ENCODE assay signal across 9 cellular contexts in the genomic region with DNA sequence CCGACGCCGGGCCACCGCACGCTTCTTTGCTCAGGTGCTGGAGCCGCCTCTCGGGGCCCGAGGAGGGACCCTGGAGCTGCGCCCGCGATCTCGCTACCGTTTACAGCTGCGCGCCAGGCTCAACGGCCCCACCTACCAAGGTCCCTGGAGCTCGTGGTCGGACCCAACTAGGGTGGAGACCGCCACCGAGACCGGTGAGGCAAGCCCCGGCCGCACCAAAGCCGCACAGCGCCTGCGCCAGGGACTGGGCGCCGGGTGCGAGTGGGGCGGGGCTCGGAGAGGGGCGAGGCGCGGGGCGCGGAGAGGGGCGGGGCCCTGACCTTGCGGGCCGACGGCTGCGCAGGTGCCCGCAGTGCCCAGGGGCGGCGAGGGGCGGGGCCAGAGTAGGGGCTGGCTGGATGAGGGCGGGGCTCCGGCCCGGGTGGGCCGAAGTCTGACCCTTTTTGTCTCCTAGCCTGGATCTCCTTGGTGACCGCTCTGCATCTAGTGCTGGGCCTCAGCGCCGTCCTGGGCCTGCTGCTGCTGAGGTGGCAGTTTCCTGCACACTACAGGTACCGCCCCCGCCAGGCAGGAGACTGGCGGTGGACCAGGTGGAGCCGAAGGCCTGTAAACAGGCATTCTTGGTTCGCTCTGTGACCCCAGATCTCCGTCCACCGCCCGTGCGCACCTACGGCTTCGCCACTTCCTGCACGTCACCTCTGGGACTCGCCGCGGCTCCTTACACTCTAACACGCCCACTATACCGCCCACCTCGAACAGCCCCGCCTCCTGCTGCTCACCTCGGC. TPM values are rescaled to one million over a fixed set of nuclear protein-coding genes. Genes with fewer than 3 reads are reported as not detected.
A peak's percentile ranks its signal among the peaks of the same experiment; 100 is the strongest.
DNase-seq lines count a peak whose midpoint lies in the region; ATAC-seq and FAIRE-seq lines count a peak whose summit lies in the region.
"Had no signal": no experiment of that assay in that cellular context is flagged by ENCODE, and none has a peak within 500 bp of the region (broad histone marks: within the 10 kb centered on the region; RNA-seq: fewer than 3 reads in every experiment).

No MANE protein-coding gene starts in this region.

- ATAC-seq in sciatic nerve = peak; percentile 87
- no peak for ATAC-seq in HG03196 (IDR thresholded peaks at IDR 0.05; ENCODE audit: unreplicated experiment)
- ATAC-seq in GM18520 (IDR thresholded peaks at IDR 0.05; ENCODE audit: unreplicated experiment) = no peak

- peak; percentile 69 for FAIRE-seq in GM18507 (lab: Jason Lieb, UNC)
- FAIRE-seq: endometrium had no signal

- peak; percentile 55 for DNase-seq in GM18507 (ENCODE audit: extremely low spot score, insufficient read length, low read depth)
- peak; percentile 94 for DNase-seq in NCI-H1092 treated with DMSO at 0.1 percent for 48 hours (lab: John Stamatoyannopoulos, UW)
- peak; percentile 37 to 71 (median 61) for DNase-seq in T-helper 1 cell
- DNase-seq in T47D (ENCODE audit: low read depth in 1 of 2, low spot score in 1 of 2) = peak; percentile 85 to 89
- DNase-seq in sciatic nerve (ENCODE audit: low spot score) = peak; percentile 81

- intact Hi-C loops in sciatic nerve (cut with DNase I) = no loop called here

- H3K9me3 ChIP-seq in iPS-18c (ENCODE audit: control insufficient read depth, insufficient read depth, low read length) = peaks cover 2% of the 10 kb centered on the region

- peak overlapping the region; percentile 73 for H3K4me3 ChIP-seq in iPS-18c (ENCODE audit: insufficient read depth, low read depth, low read length)

- in situ Hi-C loops in T47D (cut with HindIII; ENCODE audit: low pct_unique_long_range_greater_than_20kb, low sequenced_read_pairs) = no loop called here

RNA-seq across cellular contexts. Expression of a gene that starts 9.8 kb away (rescaled TPM):
- 1.9 TPM for total RNA-seq in sciatic nerve

RNA-seq across cellular contexts. Expression of a gene that starts 11.4 kb away (rescaled TPM):
- total RNA-seq in sciatic nerve = 0.40 TPM

RNA-seq across cellular contexts. Expression of a gene that starts 18.8 kb away (rescaled TPM):
- total RNA-seq in sciatic nerve = 72.4 TPM

RNA-seq across cellular contexts. Expression of a gene that starts 40.6 kb away (rescaled TPM):
- 30.8 TPM for total RNA-seq in sciatic nerve

RNA-seq across cellular contexts. Expression of a gene that starts 40.7 kb away (rescaled TPM):
- total RNA-seq in sciatic nerve = 86.6 TPM
